13 cellular contexts compared by ENCODE assay signal in genomic region chr11:73048446-73048845, GRCh38.
DNase-seq lines count a peak whose midpoint lies in the region; ATAC-seq and TF ChIP-seq lines count a peak whose summit lies in the region.
"Had no signal": no experiment of that assay in that cellular context is flagged by ENCODE, and none has a peak within 500 bp of the region (broad histone marks: within the 10 kb centered on the region; RNA-seq: fewer than 3 reads in every experiment).

No MANE protein-coding gene starts in this region.

- DNase-seq in Peyer's patch (no peak), MCF 10A (ENCODE audit: unreplicated experiment) (no peak), NCI-H1417 (lab: John Stamatoyannopoulos, UW) (no peak)
- DNase-seq in activated T-helper 2 cell treated with anti-CD3 and anti-CD28 coated beads, Interferon-gamma antibody, Interleukin-2, Interleukin-4, amounts not matched to agents 10 μg/mL and 5 μg/mL and 100 μg/mL, durations not matched to agents 14 hours and 24 hours and 36 hours (ENCODE audit: low spot score), result no peak
- DNase-seq: Caco-2; foreskin keratinocyte; NCI-H1092 treated with DMSO at 0.1 percent for 48 hours; stimulated activated CD4-positive, alpha-beta T cell treated with anti-CD3 and anti-CD28 coated beads, Interleukin-15, amount 100 ng/mL, for 24 hours had no signal

- H3K9me3 ChIP-seq in Peyer's patch (no peaks in the 10 kb centered on the region), mucosa of rectum (ENCODE audit: control insufficient read depth in 2 of 2, low read length in 2 of 2) (no peaks in the 10 kb centered on the region)
- H3K9me3 ChIP-seq: Caco-2 had no signal

- TF ChIP-seq CTCF in Peyer's patch (IDR thresholded peaks at IDR 0.05) (no peak), MCF 10A (IDR thresholded peaks at IDR 0.05; ENCODE audit: unreplicated experiment) (no peak)

- no peak overlapping the region for H3K9ac ChIP-seq in mucosa of rectum (ENCODE audit: low read depth in 1 of 2, low read length in 2 of 2)

- no peaks in the 10 kb centered on the region for H3K36me3 Mint-ChIP-seq in MCF 10A (ENCODE audit: insufficient read depth, unreplicated experiment)
- H3K36me3 Mint-ChIP-seq in activated T-helper 2 cell treated with anti-CD3 and anti-CD28 coated beads, Interferon-gamma antibody, Interleukin-2, Interleukin-4, amounts not matched to agents 10 μg/mL and 5 μg/mL and 100 μg/mL, durations not matched to agents 14 hours and 24 hours and 36 hours (ENCODE audit: low read depth), result peaks cover 7% of the 10 kb centered on the region

- no peaks in the 10 kb centered on the region for H3K4me1 Mint-ChIP-seq in MCF 10A (ENCODE audit: insufficient read depth, unreplicated experiment)
- H3K4me1 Mint-ChIP-seq in activated T-helper 2 cell treated with anti-CD3 and anti-CD28 coated beads, Interferon-gamma antibody, Interleukin-2, Interleukin-4, amounts not matched to agents 10 μg/mL and 5 μg/mL and 100 μg/mL, durations not matched to agents 14 hours and 24 hours and 36 hours (ENCODE audit: low read depth), result peaks cover 14% of the 10 kb centered on the region

- CTCF ChIA-PET in MCF 10A (lab: Yijun Ruan, JAX), result no interaction called here

- H3K27me3 Mint-ChIP-seq in MCF 10A (ENCODE audit: insufficient read depth, unreplicated experiment), result no peaks in the 10 kb centered on the region
- H3K27me3 Mint-ChIP-seq in activated T-helper 2 cell treated with anti-CD3 and anti-CD28 coated beads, Interferon-gamma antibody, Interleukin-2, Interleukin-4, amounts not matched to agents 10 μg/mL and 5 μg/mL and 100 μg/mL, durations not matched to agents 14 hours and 24 hours and 36 hours (ENCODE audit: low read depth), result no peaks in the 10 kb centered on the region

- TF ChIP-seq POLR2A in Peyer's patch (IDR thresholded peaks at IDR 0.05), result no peak

- no peaks in the 10 kb centered on the region for H3K27me3 ChIP-seq in Peyer's patch
- no peaks in the 10 kb centered on the region for H3K27me3 ChIP-seq in mucosa of rectum (ENCODE audit: control insufficient read depth in 2 of 2, insufficient read depth in 2 of 2, low read length in 2 of 2)
- H3K27me3 ChIP-seq: cardiac muscle cell, foreskin keratinocyte had no signal

- H3K4me3 ChIP-seq in Peyer's patch (no peak overlapping the region), mucosa of rectum (ENCODE audit: low read length in 2 of 2) (peak overlapping the region in 1 of 2 donors; percentile 34)
- H3K4me3 ChIP-seq: cardiac muscle cell had no signal

- H3K27ac ChIP-seq in Peyer's patch (peak overlapping the region; percentile 1 to 70 (median 16)), mucosa of rectum (ENCODE audit: low read depth in 2 of 2, low read length in 2 of 2) (peak overlapping the region; percentile 21 to 46)
- H3K27ac ChIP-seq: cardiac muscle cell, foreskin keratinocyte had no signal

- no peak overlapping the region for H3K4me3 Mint-ChIP-seq in MCF 10A (ENCODE audit: unreplicated experiment)
- no peak overlapping the region for H3K4me3 Mint-ChIP-seq in activated T-helper 2 cell treated with anti-CD3 and anti-CD28 coated beads, Interferon-gamma antibody, Interleukin-2, Interleukin-4, amounts not matched to agents 10 μg/mL and 5 μg/mL and 100 μg/mL, durations not matched to agents 14 hours and 24 hours and 36 hours (ENCODE audit: low read depth)

- no peak overlapping the region for H3K27ac Mint-ChIP-seq in MCF 10A (ENCODE audit: low read depth, unreplicated experiment)
- H3K27ac Mint-ChIP-seq in activated T-helper 2 cell treated with anti-CD3 and anti-CD28 coated beads, Interferon-gamma antibody, Interleukin-2, Interleukin-4, amounts not matched to agents 10 μg/mL and 5 μg/mL and 100 μg/mL, durations not matched to agents 14 hours and 24 hours and 36 hours, result no peak overlapping the region

- H3K36me3 ChIP-seq in Peyer's patch, result no peaks in the 10 kb centered on the region
- H3K36me3 ChIP-seq in mucosa of rectum (ENCODE audit: control insufficient read depth in 2 of 2, insufficient read depth in 2 of 2, low read length in 2 of 2), result no peaks in the 10 kb centered on the region
- H3K36me3 ChIP-seq: cardiac muscle cell had no signal

- no TSS peak for BruUV-seq in MCF 10A (replicated peaks; lab: Mats Ljungman, UMichigan)

- peak; percentile 19 for ATAC-seq in GM18502 (IDR thresholded peaks at IDR 0.05; ENCODE audit: poor library complexity, unreplicated experiment)
- peak; percentile 7 for ATAC-seq in GM21786 (IDR thresholded peaks at IDR 0.05; ENCODE audit: unreplicated experiment)
- no peak for ATAC-seq in HG03571 (IDR thresholded peaks at IDR 0.05; ENCODE audit: unreplicated experiment)
- ATAC-seq: foreskin keratinocyte had no signal

- H3K4me1 ChIP-seq in Peyer's patch (peaks cover 0 to 10% (median 0%) of the 10 kb centered on the region in 4 donors), mucosa of rectum (ENCODE audit: control insufficient read depth in 2 of 2, insufficient read depth in 2 of 2, low read length in 2 of 2) (peaks cover 2 to 6% of the 10 kb centered on the region in 2 donors)
- H3K4me1 ChIP-seq: foreskin keratinocyte had no signal

- POLR2A ChIA-PET in MCF 10A (lab: Yijun Ruan, JAX), result no interaction called here

- intact Hi-C loops in MCF 10A (cut with micrococcal nuclease), result no loop called here
- intact Hi-C loops in activated T-helper 2 cell treated with anti-CD3 and anti-CD28 coated beads, Interferon-gamma antibody, Interleukin-2, Interleukin-4, amounts not matched to agents 10 μg/mL and 5 μg/mL and 100 μg/mL, durations not matched to agents 14 hours and 24 hours and 36 hours (cut with micrococcal nuclease), result no loop called here

- no peaks in the 10 kb centered on the region for H3K9me3 Mint-ChIP-seq in MCF 10A (ENCODE audit: unreplicated experiment)
- no peaks in the 10 kb centered on the region for H3K9me3 Mint-ChIP-seq in activated T-helper 2 cell treated with anti-CD3 and anti-CD28 coated beads, Interferon-gamma antibody, Interleukin-2, Interleukin-4, amounts not matched to agents 10 μg/mL and 5 μg/mL and 100 μg/mL, durations not matched to agents 14 hours and 24 hours and 36 hours
